Comparison of ENCODE assay signal across 16 cellular contexts in genomic region chr2:27795093-27795834, GRCh38. TPM values are rescaled to one million over a fixed set of nuclear protein-coding genes. Genes with fewer than 3 reads are reported as not detected.
DNase-seq lines count a peak whose midpoint lies in the region; ATAC-seq, FAIRE-seq and TF ChIP-seq lines count a peak whose summit lies in the region.
"Had no signal": no experiment of that assay in that cellular context is flagged by ENCODE, and none has a peak within 500 bp of the region (broad histone marks: within the 10 kb centered on the region; RNA-seq: fewer than 3 reads in every experiment).

No MANE protein-coding gene starts in this region.

- H2AFZ ChIP-seq in fibroblast of lung (ENCODE audit: low read length) (peak overlapping the region; percentile 52), parathyroid adenoma (no peak overlapping the region)

- DNase-seq in right atrium auricular region (ENCODE audit: low spot score), result no peak
- no peak for DNase-seq in Right ventricle myocardium inferior (ENCODE audit: missing footprints)
- DNase-seq in fibroblast of lung (ENCODE audit: low read depth in 2 of 2), result no peak
- no peak for DNase-seq in uterus
- DNase-seq in NCI-H524 (lab: John Stamatoyannopoulos, UW), result no peak
- no peak for DNase-seq in urothelium cell line (ENCODE audit: low spot score)
- DNase-seq: activated CD8-positive, alpha-beta memory T cell treated with anti-CD3 and anti-CD28 coated beads, Interleukin-2, amount 10 ng/mL, durations not matched to agents 7 days and 5 days; activated naive CD4-positive, alpha-beta T cell treated with anti-CD3 and anti-CD28 coated beads, Interleukin-2, amount 10 ng/mL, durations not matched to agents 7 days and 5 days; erythroblast; H7; mesendoderm; NCI-H2107 had no signal

- H3K4me3 ChIP-seq in right atrium auricular region (no peak overlapping the region), fibroblast of lung (replicated peaks in 1 of 4; ENCODE audit: control extremely low read depth in 1 of 4, insufficient read depth in 1 of 4, low read depth in 3 of 4, low read length in 4 of 4) (no peak overlapping the region), parathyroid adenoma (ENCODE audit: low read depth, low read length) (no peak overlapping the region), uterus (no peak overlapping the region)

- H3K36me3 ChIP-seq in right atrium auricular region (no peaks in the 10 kb centered on the region), fibroblast of lung (ENCODE audit: control insufficient read depth, insufficient read depth, low read length) (no peaks in the 10 kb centered on the region), parathyroid adenoma (ENCODE audit: control insufficient read depth, insufficient read depth, low read length) (no peaks in the 10 kb centered on the region), uterus (no peaks in the 10 kb centered on the region)

- intact Hi-C loops in Right ventricle myocardium inferior (cut with DNase I), result loop anchor here (2.0 to 5.0 kb wide), 2 partner anchors 14 to 78 kb away; no protein-coding TSS in a partner anchor
- intact Hi-C loops in uterus (cut with DNase I; ENCODE audit: low total_unique reads), result no loop called here

- no peak for TF ChIP-seq POLR2A in uterus (IDR thresholded peaks at IDR 0.05)

- H3K9me3 ChIP-seq in right atrium auricular region (no peaks in the 10 kb centered on the region), fibroblast of lung (ENCODE audit: control insufficient read depth, insufficient read depth, low read depth, low read length) (no peaks in the 10 kb centered on the region), parathyroid adenoma (ENCODE audit: control insufficient read depth, low read length) (no peaks in the 10 kb centered on the region), uterus (no peaks in the 10 kb centered on the region)

- H3K27ac ChIP-seq in right atrium auricular region, result peak overlapping the region; percentile 86 to 92
- peak overlapping the region; percentile 64 for H3K27ac ChIP-seq in fibroblast of lung (ENCODE audit: insufficient read depth, low read length)
- H3K27ac ChIP-seq in parathyroid adenoma, result peak overlapping the region; percentile 30
- H3K27ac ChIP-seq in uterus, result peak overlapping the region; percentile 41 to 79

- H3K79me2 ChIP-seq in fibroblast of lung (ENCODE audit: control insufficient read depth, insufficient read depth, low read length) (no peaks in the 10 kb centered on the region), parathyroid adenoma (no peaks in the 10 kb centered on the region)

- ATAC-seq in Right ventricle myocardium inferior (no peak), GM21786 (IDR thresholded peaks at IDR 0.05; ENCODE audit: unreplicated experiment) (no peak)
- ATAC-seq: activated CD8-positive, alpha-beta memory T cell treated with anti-CD3 and anti-CD28 coated beads, Interleukin-2, amount 10 ng/mL, durations not matched to agents 7 days and 5 days; WTC11 had no signal

- H3K4me1 ChIP-seq in right atrium auricular region, result peaks cover 0 to 50% of the 10 kb centered on the region in 2 donors
- H3K4me1 ChIP-seq in fibroblast of lung (ENCODE audit: control insufficient read depth, extremely low read depth, insufficient read depth, low read length), result peaks cover 37% of the 10 kb centered on the region
- no peaks in the 10 kb centered on the region for H3K4me1 ChIP-seq in parathyroid adenoma
- H3K4me1 ChIP-seq in uterus, result no peaks in the 10 kb centered on the region

- no peak overlapping the region for H3K9ac ChIP-seq in fibroblast of lung (ENCODE audit: insufficient read depth, low read length)
- H3K9ac ChIP-seq in parathyroid adenoma, result no peak overlapping the region

- H3K27me3 ChIP-seq in right atrium auricular region (no peaks in the 10 kb centered on the region), fibroblast of lung (ENCODE audit: control insufficient read depth, insufficient read depth, low read length) (no peaks in the 10 kb centered on the region), parathyroid adenoma (ENCODE audit: control insufficient read depth, insufficient read depth, low read length) (no peaks in the 10 kb centered on the region), uterus (no peaks in the 10 kb centered on the region)

- no peak for FAIRE-seq in urothelium cell line (lab: Jason Lieb, UNC)
- FAIRE-seq: D721Med had no signal

- TF ChIP-seq CTCF in right atrium auricular region (IDR thresholded peaks at IDR 0.05) (no peak), fibroblast of lung (conservative IDR thresholded peaks at IDR 0.05 in 1 of 2, IDR thresholded peaks at IDR 0.05 in 1 of 2; ENCODE audit: low read depth in 1 of 2, low read length in 2 of 2) (no peak), parathyroid adenoma (IDR thresholded peaks at IDR 0.05) (no peak), uterus (IDR thresholded peaks at IDR 0.05) (no peak)

- no peak overlapping the region for H3K4me2 ChIP-seq in fibroblast of lung (ENCODE audit: extremely low read depth, insufficient read depth, low read length)
- no peak overlapping the region for H3K4me2 ChIP-seq in parathyroid adenoma (ENCODE audit: low read length)

- H4K20me1 ChIP-seq in fibroblast of lung (ENCODE audit: control insufficient read depth, extremely low read depth, insufficient read depth, low read length), result no peaks in the 10 kb centered on the region

RNA-seq across cellular contexts. Expression of gene MRPL33, which starts 23.7 kb away (rescaled TPM):
- total RNA-seq in right atrium auricular region (100 to 1,000 TPM; 270 to 370 TPM), Right ventricle myocardium inferior (360 TPM), fibroblast of lung (64.5 and 85.9 TPM in 2 replicates), uterus (100 to 1,000 TPM in 1 of 4 donors, 10 to 100 TPM in 3; 51.7 to 404 (median 71.4) TPM)
- 144 and 178 TPM in 2 replicates for polyA plus RNA-seq in fibroblast of lung
- 166 and 235 TPM in 2 replicates for polyA plus RNA-seq in fibroblast of lung (2012)
- 6.7 TPM in 1 of 2 replicates, not detected in the other for polyA minus RNA-seq in fibroblast of lung (ENCODE audit: low replicate concordance)

Comparison
In these comparisons a context has a peak if more than half of its experiments do, and no peak if none do; other contexts are left out.
1. H3K27ac ChIP-seq: peak in every context shown above with its lines; median percentile 89 in right atrium auricular region; 64 in fibroblast of lung; 60 in uterus; 30 in parathyroid adenoma.